Comparison of ENCODE assay signal across 8 cellular contexts in the genomic region with DNA sequence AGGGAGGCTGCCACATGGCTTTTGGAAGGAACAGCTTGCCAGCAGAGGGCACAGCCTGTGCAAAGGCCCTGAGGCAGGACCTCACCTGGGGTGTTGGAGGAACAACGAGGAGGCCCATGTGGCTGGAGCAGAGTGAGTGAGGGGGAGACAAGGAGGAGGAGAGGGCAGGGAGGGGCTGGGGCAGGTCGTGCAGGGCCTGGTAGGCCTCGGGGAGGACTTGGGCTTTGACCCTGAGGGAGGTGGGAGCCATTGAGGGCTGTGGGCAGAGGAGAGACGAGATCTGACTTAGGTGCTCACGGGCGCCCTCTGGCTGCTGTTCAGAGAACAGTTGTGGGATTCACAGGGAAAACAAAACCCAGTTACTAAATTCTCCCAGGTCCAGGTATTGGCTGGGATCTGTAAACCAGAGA. TPM values are rescaled to one million over a fixed set of nuclear protein-coding genes. Genes with fewer than 3 reads are reported as not detected.
DNase-seq lines count a peak whose midpoint lies in the region; ATAC-seq and TF ChIP-seq lines count a peak whose summit lies in the region.

No MANE protein-coding gene starts in this region.

- H3K36me3 ChIP-seq in CD4-positive, alpha-beta memory T cell (ENCODE audit: insufficient read depth, low read length), result no peaks in the 10 kb centered on the region
- H3K36me3 ChIP-seq in gastroesophageal sphincter (no peaks in the 10 kb centered on the region), aorta (ENCODE audit: control insufficient read depth in 1 of 2, insufficient read depth in 2 of 2, low read length in 1 of 2) (no peaks in the 10 kb centered on the region)

- no peaks in the 10 kb centered on the region for H3K4me1 Mint-ChIP-seq in CD4-positive, alpha-beta memory T cell
- H3K4me1 Mint-ChIP-seq in HFFc6 (ENCODE audit: low read depth), result peaks cover 4% of the 10 kb centered on the region; the same call in 1 of the 2 replicates
- no peaks in the 10 kb centered on the region for H3K4me1 Mint-ChIP-seq in activated CD4-positive, alpha-beta memory T cell treated with anti-CD3 and anti-CD28 coated beads for 36 hours (ENCODE audit: low read depth)

- H3K4me3 ChIP-seq in CD4-positive, alpha-beta memory T cell (ENCODE audit: low read length in 2 of 2), result no peak overlapping the region
- H3K4me3 ChIP-seq in gastroesophageal sphincter (no peak overlapping the region), aorta (ENCODE audit: low read length in 2 of 2) (no peak overlapping the region)

- peaks cover 10 to 37% of the 10 kb centered on the region in 2 donors for H3K27me3 Mint-ChIP-seq in CD4-positive, alpha-beta memory T cell
- peaks cover 46% of the 10 kb centered on the region for H3K27me3 Mint-ChIP-seq in HFFc6 (ENCODE audit: insufficient read depth)
- H3K27me3 Mint-ChIP-seq in activated CD4-positive, alpha-beta memory T cell treated with anti-CD3 and anti-CD28 coated beads for 36 hours, result peaks cover 37% of the 10 kb centered on the region

- H3K9me3 Mint-ChIP-seq in CD4-positive, alpha-beta memory T cell, result peaks cover 0 to 18% (median 9%) of the 10 kb centered on the region in 8 donors
- H3K9me3 Mint-ChIP-seq in HFFc6, result peaks cover 16% of the 10 kb centered on the region
- peaks cover 4% of the 10 kb centered on the region for H3K9me3 Mint-ChIP-seq in activated CD4-positive, alpha-beta memory T cell treated with anti-CD3 and anti-CD28 coated beads for 36 hours

- POLR2A ChIA-PET in CD4-positive, alpha-beta memory T cell (lab: Charles Lee; ENCODE audit: partially characterized antibody), result no interaction called here
- POLR2A ChIA-PET in activated CD4-positive, alpha-beta memory T cell treated with anti-CD3 and anti-CD28 coated beads for 36 hours (lab: Charles Lee), result no interaction called here

- TF ChIP-seq EP300 in gastroesophageal sphincter (IDR thresholded peaks at IDR 0.05), result no peak

- no peaks in the 10 kb centered on the region for H3K9me3 ChIP-seq in CD4-positive, alpha-beta memory T cell (ENCODE audit: control insufficient read depth in 1 of 2, low read length in 2 of 2)
- H3K9me3 ChIP-seq in gastroesophageal sphincter (peaks cover 0 to 19% (median 0%) of the 10 kb centered on the region in 3 donors), aorta (ENCODE audit: control insufficient read depth, low read length) (peaks cover 11% of the 10 kb centered on the region)

- TF ChIP-seq POLR2A in gastroesophageal sphincter (IDR thresholded peaks at IDR 0.05), result no peak

- 63 to 67% methylated on average over 1 to 5 of the region's 6 CpGs for WGBS in gastroesophageal sphincter (ENCODE audit: low coverage in 1 of 2), 2 donors
- WGBS in aorta, 2 donors, result 39 to 44% methylated on average over 6 of the region's 6 CpGs

- peak; percentile 76 for TF ChIP-seq CTCF in HFFc6 (IDR thresholded peaks at IDR 0.05)
- TF ChIP-seq CTCF in gastroesophageal sphincter (IDR thresholded peaks at IDR 0.05), result peak in 3 of 4 experiments; percentile 21 to 47 (median 23)

- no peaks in the 10 kb centered on the region for H3K4me1 ChIP-seq in CD4-positive, alpha-beta memory T cell (ENCODE audit: insufficient read depth, low read length)
- H3K4me1 ChIP-seq in gastroesophageal sphincter (peaks cover 0 to 39% (median 0%) of the 10 kb centered on the region in 3 donors), aorta (ENCODE audit: control insufficient read depth in 1 of 2, insufficient read depth in 2 of 2, low read length in 2 of 2) (no peaks in the 10 kb centered on the region)

- no peak for ATAC-seq in gastroesophageal sphincter
- ATAC-seq in HG03520 (IDR thresholded peaks at IDR 0.05; ENCODE audit: unreplicated experiment), result no peak
- ATAC-seq in aorta (ENCODE audit: low FRiP score), result no peak

- intact Hi-C loops in CD4-positive, alpha-beta memory T cell (cut with micrococcal nuclease), result loop anchor here (5.0 kb wide), 1 partner anchor 433 kb away; no protein-coding TSS in a partner anchor
- intact Hi-C loops in activated CD4-positive, alpha-beta memory T cell treated with anti-CD3 and anti-CD28 coated beads for 36 hours (cut with micrococcal nuclease), result no loop called here
- intact Hi-C loops in aorta (cut with DNase I), result no loop called here

- H3K36me3 Mint-ChIP-seq in CD4-positive, alpha-beta memory T cell, result no peaks in the 10 kb centered on the region
- no peaks in the 10 kb centered on the region; the same call in 1 of the 2 replicates for H3K36me3 Mint-ChIP-seq in HFFc6 (ENCODE audit: low read depth)
- no peaks in the 10 kb centered on the region for H3K36me3 Mint-ChIP-seq in activated CD4-positive, alpha-beta memory T cell treated with anti-CD3 and anti-CD28 coated beads for 36 hours

- no peaks in the 10 kb centered on the region for H3K27me3 ChIP-seq in CD4-positive, alpha-beta memory T cell (ENCODE audit: insufficient read depth, low read length)
- peaks cover 35% of the 10 kb centered on the region for H3K27me3 ChIP-seq in gastroesophageal sphincter
- peaks cover 0 to 2% of the 10 kb centered on the region in 2 donors for H3K27me3 ChIP-seq in aorta (ENCODE audit: control insufficient read depth in 1 of 2, insufficient read depth in 2 of 2, low read length in 1 of 2)

- H3K4me3 Mint-ChIP-seq in CD4-positive, alpha-beta memory T cell, result no peak overlapping the region
- H3K4me3 Mint-ChIP-seq in HFFc6, result no peak overlapping the region
- no peak overlapping the region for H3K4me3 Mint-ChIP-seq in activated CD4-positive, alpha-beta memory T cell treated with anti-CD3 and anti-CD28 coated beads for 36 hours

- peak in 3 of 5 donors; percentile 3 to 6 (median 4) for DNase-seq in CD4-positive, alpha-beta memory T cell
- DNase-seq in HFFc6 (no peak), aorta (no peak), NCI-H2107 (lab: John Stamatoyannopoulos, UW) (no peak)
- DNase-seq in activated CD4-positive, alpha-beta memory T cell treated with anti-CD3 and anti-CD28 coated beads for 36 hours, result peak; percentile 49
- DNase-seq in stimulated activated CD8-positive, alpha-beta memory T cell treated with anti-CD3 and anti-CD28 coated beads, Interleukin-4, amount 100 ng/mL, for 48 hours, result peak; percentile 67

- no peak overlapping the region for H3K27ac ChIP-seq in CD4-positive, alpha-beta memory T cell (ENCODE audit: low read depth, low read length)
- H3K27ac ChIP-seq in gastroesophageal sphincter, result peak overlapping the region in 1 of 4 donors; percentile 17
- H3K27ac ChIP-seq in aorta (ENCODE audit: low read depth in 1 of 2, low read length in 2 of 2), result no peak overlapping the region

- H3K27ac Mint-ChIP-seq in CD4-positive, alpha-beta memory T cell, result no peak overlapping the region
- H3K27ac Mint-ChIP-seq in HFFc6, result no peak overlapping the region
- H3K27ac Mint-ChIP-seq in activated CD4-positive, alpha-beta memory T cell treated with anti-CD3 and anti-CD28 coated beads for 36 hours, result no peak overlapping the region

- CTCF ChIA-PET in CD4-positive, alpha-beta memory T cell (lab: Charles Lee; ENCODE audit: partially characterized antibody), result interaction anchor here (0.6 to 0.7 kb wide), 2 partner anchors 34 to 434 kb away, joined by 3 read pairs; no protein-coding TSS in a partner anchor
- CTCF ChIA-PET in activated CD4-positive, alpha-beta memory T cell treated with anti-CD3 and anti-CD28 coated beads for 36 hours (lab: Charles Lee), result interaction anchor here (1.2 kb wide), 1 partner anchor 22 kb away, joined by 3 read pairs; no protein-coding TSS in a partner anchor

RNA-seq across cellular contexts. Expression of gene ZNRF4, which starts 25.2 kb away (rescaled TPM):
- not detected for total RNA-seq in CD4-positive, alpha-beta memory T cell
- not detected for polyA plus RNA-seq in CD4-positive, alpha-beta memory T cell
- not detected for total RNA-seq in HFFc6 (2021; fragmentation: NEBNext Ultra II Directional; extraction: Animal tissue kit (Norgen Biotek cat#: 25700))
- not detected for total RNA-seq in activated CD4-positive, alpha-beta memory T cell treated with anti-CD3 and anti-CD28 coated beads for 36 hours
- total RNA-seq in gastroesophageal sphincter (not detected), aorta (not detected)
- not detected for polyA plus RNA-seq in aorta

Comparison
In these comparisons a context has a peak if more than half of its experiments do, and no peak if none do; other contexts are left out.
1. DNase-seq: peak in CD4-positive, alpha-beta memory T cell (3 of 5), activated CD4-positive, alpha-beta memory T cell treated with anti-CD3 and anti-CD28 coated beads for 36 hours (single experiment) and stimulated activated CD8-positive, alpha-beta memory T cell treated with anti-CD3 and anti-CD28 coated beads, Interleukin-4, amount 100 ng/mL, for 48 hours (single experiment); none in HFFc6 (single experiment), aorta (0 of 2) and NCI-H2107 (single experiment).